Comparison of ENCODE assay signal across 11 cellular contexts in the genomic region with DNA sequence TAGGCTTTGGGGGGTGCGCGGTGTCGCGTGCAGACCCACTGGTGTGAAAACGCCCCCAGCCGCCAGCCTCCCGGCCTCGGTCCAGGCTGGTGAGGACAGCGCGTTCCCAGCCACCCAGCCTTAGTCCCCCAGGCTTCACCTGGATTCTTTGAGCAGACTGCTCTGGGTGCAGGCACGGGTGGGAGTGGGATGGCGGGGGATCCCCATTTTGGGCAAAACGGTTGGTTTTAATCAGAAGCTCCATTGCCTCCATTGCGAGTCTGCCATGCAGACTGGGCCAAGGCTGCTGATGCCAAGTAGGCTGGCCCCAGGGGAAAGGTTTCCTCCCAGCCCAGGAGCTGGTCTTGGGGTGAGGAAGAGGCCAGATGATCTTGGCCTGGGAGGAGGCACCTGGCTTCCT. TPM values are rescaled to one million over a fixed set of nuclear protein-coding genes. Genes with fewer than 3 reads are reported as not detected.
DNase-seq lines count a peak whose midpoint lies in the region; ATAC-seq, FAIRE-seq and TF ChIP-seq lines count a peak whose summit lies in the region.
"Had no signal": no experiment of that assay in that cellular context is flagged by ENCODE, and none has a peak within 500 bp of the region (broad histone marks: within the 10 kb centered on the region; RNA-seq: fewer than 3 reads in every experiment).

No MANE protein-coding gene starts in this region.

- WGBS in A549 (ENCODE audit: missing lambda C conversion rate) = no CpG with 5 or more reads among the region's 14 CpGs
- no CpG with 5 or more reads among the region's 14 CpGs for WGBS in gastroesophageal sphincter (ENCODE audit: low coverage in 1 of 2), 2 donors

- no peak overlapping the region for H3K4me3 Mint-ChIP-seq in neural progenitor cell
- H3K4me3 Mint-ChIP-seq: stimulated activated memory B cell treated with anti-CD40 and anti-IgM and Interleukin-4, amounts not matched to agents 10 μg/mL and 1 μg/mL and 100 μg/mL, for 72 hours had no signal

- ATAC-seq in A549 = peak; percentile 9 to 31; a peak in 3 of 6 replicates
- ATAC-seq in RWPE2 (ENCODE audit: low read depth) = peak; percentile 8; the same call in 1 of the 3 replicates
- no peak for ATAC-seq in gastroesophageal sphincter
- ATAC-seq in GM18867 (IDR thresholded peaks at IDR 0.05; ENCODE audit: unreplicated experiment) = no peak
- ATAC-seq in GM19455 (IDR thresholded peaks at IDR 0.05; ENCODE audit: unreplicated experiment) = no peak
- no peak for ATAC-seq in HG02981 (IDR thresholded peaks at IDR 0.05; ENCODE audit: unreplicated experiment)
- ATAC-seq: GM12878; stimulated activated memory B cell treated with anti-CD40 and anti-IgM and Interleukin-4, amounts not matched to agents 10 μg/mL and 1 μg/mL and 100 μg/mL, for 72 hours had no signal

- TF ChIP-seq CTCF in A549 (IDR thresholded peaks at IDR 0.05) = no peak
- no peak for TF ChIP-seq CTCF in RWPE2 (IDR thresholded peaks at IDR 0.05; ENCODE audit: poor library complexity, severe bottlenecking)
- no peak for TF ChIP-seq CTCF in gastroesophageal sphincter (IDR thresholded peaks at IDR 0.05)
- TF ChIP-seq CTCF in neural progenitor cell (IDR thresholded peaks at IDR 0.05) = no peak

- peak overlapping the region; percentile 22 for H2AFZ ChIP-seq in neural progenitor cell (replicated peaks)

- POLR2A ChIA-PET in A549 (lab: Yijun Ruan, JAX) = interaction anchor here (1.2 to 5.4 kb wide), 5 partner anchors 10 to 25 kb away, joined by 5 to 57 read pairs (median 9); no protein-coding TSS in a partner anchor

- H3K27me3 ChIP-seq in RWPE2 (ENCODE audit: insufficient read depth, poor library complexity, severe bottlenecking) (no peaks in the 10 kb centered on the region), gastroesophageal sphincter (peaks cover 37% of the 10 kb centered on the region), neural progenitor cell (peaks cover 74% of the 10 kb centered on the region)

- peak overlapping the region; percentile 76 for H3K4me2 ChIP-seq in A549
- H3K4me2 ChIP-seq in neural progenitor cell = peak overlapping the region; percentile 82

- TF ChIP-seq POLR2A in A549 (IDR thresholded peaks at IDR 0.05; ENCODE audit: low read length) (no peak; the same call in 1 of the 2 replicates), gastroesophageal sphincter (IDR thresholded peaks at IDR 0.05) (no peak)

- no peaks in the 10 kb centered on the region for H3K79me2 ChIP-seq in neural progenitor cell (ENCODE audit: low read depth)

- FAIRE-seq in A549 (lab: Jason Lieb, UNC) = no peak
- FAIRE-seq: GM12878 had no signal

- H3K9me3 Mint-ChIP-seq in neural progenitor cell = peaks cover 18% of the 10 kb centered on the region

- no peaks in the 10 kb centered on the region for H4K20me1 ChIP-seq in neural progenitor cell (ENCODE audit: low read depth)

- no peak overlapping the region for H3K27ac Mint-ChIP-seq in neural progenitor cell
- H3K27ac Mint-ChIP-seq: stimulated activated memory B cell treated with anti-CD40 and anti-IgM and Interleukin-4, amounts not matched to agents 10 μg/mL and 1 μg/mL and 100 μg/mL, for 72 hours had no signal

- H3K4me1 Mint-ChIP-seq in neural progenitor cell = peaks cover 2% of the 10 kb centered on the region
- H3K4me1 Mint-ChIP-seq: stimulated activated memory B cell treated with anti-CD40 and anti-IgM and Interleukin-4, amounts not matched to agents 10 μg/mL and 1 μg/mL and 100 μg/mL, for 72 hours had no signal

- DNase-seq in A549 (ENCODE audit: low read depth in 1 of 2, low spot score in 1 of 2) (no peak), RWPE2 (ENCODE audit: low spot score) (no peak), neural progenitor cell (ENCODE audit: low spot score) (no peak), SHP77 (lab: John Stamatoyannopoulos, UW) (no peak)
- DNase-seq: erythroblast had no signal

- H3K9me3 ChIP-seq in A549 (peaks cover 27% of the 10 kb centered on the region), RWPE2 (ENCODE audit: severe bottlenecking) (peaks cover 12% of the 10 kb centered on the region), gastroesophageal sphincter (peaks cover 0 to 21% (median 2%) of the 10 kb centered on the region in 3 donors), neural progenitor cell (ENCODE audit: low read depth) (no peaks in the 10 kb centered on the region)

- CTCF ChIA-PET in A549 (lab: Yijun Ruan, JAX) = interaction anchor here (1.6 to 7.6 kb wide), 6 partner anchors 11 to 84 kb away, joined by 4 to 65 read pairs (median 29); no protein-coding TSS in a partner anchor

- H3K27ac ChIP-seq in A549 (peak overlapping the region; percentile 98 to 99), RWPE2 (ENCODE audit: poor library complexity, severe bottlenecking) (peak overlapping the region; percentile 22), gastroesophageal sphincter (peak overlapping the region in 2 of 4 donors; percentile 19 to 60), neural progenitor cell (no peak overlapping the region)

- peaks cover 47% of the 10 kb centered on the region for H3K27me3 Mint-ChIP-seq in neural progenitor cell (ENCODE audit: insufficient read depth, low read depth)

- TF ChIP-seq RAD21 in A549 (conservative IDR thresholded peaks at IDR 0.05 in 1 of 2, IDR thresholded peaks at IDR 0.05 in 1 of 2) = no peak

- no peaks in the 10 kb centered on the region for H3F3A ChIP-seq in neural progenitor cell (ENCODE audit: low read depth)

- H3K36me3 Mint-ChIP-seq in neural progenitor cell = peaks cover 3% of the 10 kb centered on the region
- H3K36me3 Mint-ChIP-seq: stimulated activated memory B cell treated with anti-CD40 and anti-IgM and Interleukin-4, amounts not matched to agents 10 μg/mL and 1 μg/mL and 100 μg/mL, for 72 hours had no signal

- H3K4me1 ChIP-seq in A549 (peaks cover 63% of the 10 kb centered on the region), RWPE2 (ENCODE audit: insufficient read depth, poor library complexity, severe bottlenecking) (peaks cover 31% of the 10 kb centered on the region), gastroesophageal sphincter (peaks cover 0 to 26% (median 12%) of the 10 kb centered on the region in 3 donors), neural progenitor cell (peaks cover 8% of the 10 kb centered on the region)

- H3K4me3 ChIP-seq in A549 (peak overlapping the region; percentile 86), RWPE2 (ENCODE audit: severe bottlenecking) (peak overlapping the region; percentile 41), gastroesophageal sphincter (peak overlapping the region; percentile 24 to 57), neural progenitor cell (peak overlapping the region; percentile 51)
- H3K4me3 ChIP-seq: GM12878 had no signal

- no peak for TF ChIP-seq EP300 in A549 (IDR thresholded peaks at IDR 0.05)
- no peak for TF ChIP-seq EP300 in gastroesophageal sphincter (IDR thresholded peaks at IDR 0.05)

- H3K36me3 ChIP-seq in RWPE2 (ENCODE audit: low read depth) (peaks cover 9% of the 10 kb centered on the region), gastroesophageal sphincter (no peaks in the 10 kb centered on the region), neural progenitor cell (no peaks in the 10 kb centered on the region)

- no peak overlapping the region for H3K9ac ChIP-seq in neural progenitor cell

TF ChIP-seq in A549, 52 proteins besides CTCF, POLR2A, EP300 and RAD21:
- TF ChIP-seq CEBPB (IDR thresholded peaks at IDR 0.05) (no peak), PHF8 (IDR thresholded peaks at IDR 0.05; ENCODE audit: borderline replicate concordance, low read depth) (peak; percentile 19; the same call in 1 of the 2 replicates), EHMT2 (IDR thresholded peaks at IDR 0.05; ENCODE audit: low read depth) (no peak), JUN (IDR thresholded peaks at IDR 0.05) (peak; percentile 19 to 25; a peak in 2 of 5 replicates), GATA3 (IDR thresholded peaks at IDR 0.05; ENCODE audit: borderline replicate concordance) (no peak; the same call in 1 of the 2 replicates)
- TF ChIP-seq, protein P1, sequence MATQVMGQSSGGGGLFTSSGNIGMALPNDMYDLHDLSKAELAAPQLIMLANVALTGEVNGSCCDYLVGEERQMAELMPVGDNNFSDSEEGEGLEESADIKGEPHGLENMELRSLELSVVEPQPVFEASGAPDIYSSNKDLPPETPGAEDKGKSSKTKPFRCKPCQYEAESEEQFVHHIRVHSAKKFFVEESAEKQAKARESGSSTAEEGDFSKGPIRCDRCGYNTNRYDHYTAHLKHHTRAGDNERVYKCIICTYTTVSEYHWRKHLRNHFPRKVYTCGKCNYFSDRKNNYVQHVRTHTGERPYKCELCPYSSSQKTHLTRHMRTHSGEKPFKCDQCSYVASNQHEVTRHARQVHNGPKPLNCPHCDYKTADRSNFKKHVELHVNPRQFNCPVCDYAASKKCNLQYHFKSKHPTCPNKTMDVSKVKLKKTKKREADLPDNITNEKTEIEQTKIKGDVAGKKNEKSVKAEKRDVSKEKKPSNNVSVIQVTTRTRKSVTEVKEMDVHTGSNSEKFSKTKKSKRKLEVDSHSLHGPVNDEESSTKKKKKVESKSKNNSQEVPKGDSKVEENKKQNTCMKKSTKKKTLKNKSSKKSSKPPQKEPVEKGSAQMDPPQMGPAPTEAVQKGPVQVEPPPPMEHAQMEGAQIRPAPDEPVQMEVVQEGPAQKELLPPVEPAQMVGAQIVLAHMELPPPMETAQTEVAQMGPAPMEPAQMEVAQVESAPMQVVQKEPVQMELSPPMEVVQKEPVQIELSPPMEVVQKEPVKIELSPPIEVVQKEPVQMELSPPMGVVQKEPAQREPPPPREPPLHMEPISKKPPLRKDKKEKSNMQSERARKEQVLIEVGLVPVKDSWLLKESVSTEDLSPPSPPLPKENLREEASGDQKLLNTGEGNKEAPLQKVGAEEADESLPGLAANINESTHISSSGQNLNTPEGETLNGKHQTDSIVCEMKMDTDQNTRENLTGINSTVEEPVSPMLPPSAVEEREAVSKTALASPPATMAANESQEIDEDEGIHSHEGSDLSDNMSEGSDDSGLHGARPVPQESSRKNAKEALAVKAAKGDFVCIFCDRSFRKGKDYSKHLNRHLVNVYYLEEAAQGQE (IDR thresholded peaks at IDR 0.05) = no peak
- TF ChIP-seq, protein P2, sequence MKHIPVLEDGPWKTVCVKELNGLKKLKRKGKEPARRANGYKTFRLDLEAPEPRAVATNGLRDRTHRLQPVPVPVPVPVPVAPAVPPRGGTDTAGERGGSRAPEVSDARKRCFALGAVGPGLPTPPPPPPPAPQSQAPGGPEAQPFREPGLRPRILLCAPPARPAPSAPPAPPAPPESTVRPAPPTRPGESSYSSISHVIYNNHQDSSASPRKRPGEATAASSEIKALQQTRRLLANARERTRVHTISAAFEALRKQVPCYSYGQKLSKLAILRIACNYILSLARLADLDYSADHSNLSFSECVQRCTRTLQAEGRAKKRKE (CRISPR knock-in tag; IDR thresholded peaks at IDR 0.05; ENCODE audit: low read depth) = 0 out of 2 replicates have a peak, but pooled peaks have one; percentile 50

RNA-seq across cellular contexts. Expression of a gene that starts 0.4 kb away (rescaled TPM):
- 350 and 419 TPM in 2 replicates for polyA plus RNA-seq in A549 (2011; rRNA removed)
- 231 and 238 TPM in 2 replicates for polyA plus RNA-seq in A549 (2012; cell fraction: cytosol; rRNA removed)
- polyA plus RNA-seq in A549 (2012; cell fraction: nucleus; rRNA removed) = 1,019 and 1,045 TPM in 2 replicates
- 184 to 219 TPM (median 218 TPM) in 3 replicates for polyA plus RNA-seq in A549 (2017; fragmentation: RNase III; extraction: RNeasy Plus Mini Kit Qiagen cat#74134 plus additional on column Dnase treatment)
- 288 and 355 TPM in 2 replicates for polyA minus RNA-seq in A549 (2011; rRNA and poly(A)+ RNA removed)
- 10 to 100 TPM in 2 of 4 donors, 1 to 10 TPM in 2; 1.8 to 13.8 (median 10.8) TPM for total RNA-seq in gastroesophageal sphincter
- total RNA-seq in neural progenitor cell (ENCODE audit: low replicate concordance) = not detected in 2 replicates

Comparison
In these comparisons a context has a peak if more than half of its experiments do, and no peak if none do; other contexts are left out.
1. ATAC-seq: peak in A549 (2 of 2) and RWPE2 (single experiment); none in gastroesophageal sphincter (single experiment), GM18867 (single experiment), GM19455 (single experiment) and HG02981 (single experiment).
2. Peak in every context shown above with its lines, with median percentiles within 50 percentile points of each other: H3K4me3 ChIP-seq.